9 cellular contexts compared by ENCODE assay signal in the genomic region with DNA sequence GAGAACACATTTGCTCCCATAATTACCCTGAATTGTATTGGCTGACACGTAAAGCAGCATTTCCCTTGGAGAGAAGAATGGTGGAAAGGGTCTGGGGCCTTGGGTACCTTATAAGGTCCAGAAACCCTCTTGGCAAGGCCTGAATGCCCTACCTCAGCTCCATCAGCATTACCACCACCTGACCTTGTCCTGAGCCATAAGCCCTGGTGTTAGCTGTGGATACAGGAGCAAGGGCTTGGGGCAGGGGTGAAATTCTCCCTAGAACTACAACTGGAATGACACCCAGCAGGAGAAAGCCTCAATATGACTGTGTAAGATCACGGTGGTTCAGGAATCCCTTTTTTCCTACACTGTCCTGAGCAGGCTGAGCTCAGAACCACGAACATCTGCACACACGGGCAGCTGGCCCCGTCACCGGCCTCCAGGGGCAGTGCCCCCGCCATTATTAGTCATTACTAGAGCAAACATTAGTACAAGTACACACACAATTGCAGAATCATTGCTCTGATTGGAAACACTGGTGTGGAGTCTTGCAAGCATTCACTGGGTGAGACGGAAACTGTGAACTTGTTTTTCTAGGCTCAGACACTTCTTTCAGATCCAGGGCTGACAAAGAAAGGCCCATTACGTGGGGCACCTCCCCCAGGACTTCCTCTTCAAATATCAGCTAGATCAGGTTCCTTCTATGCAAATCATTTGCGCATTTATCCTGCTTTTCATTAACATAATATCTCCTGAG. TPM values are rescaled to one million over a fixed set of nuclear protein-coding genes. Genes with fewer than 3 reads are reported as not detected.
DNase-seq lines count a peak whose midpoint lies in the region; ATAC-seq and TF ChIP-seq lines count a peak whose summit lies in the region.
"Had no signal": no experiment of that assay in that cellular context is flagged by ENCODE, and none has a peak within 500 bp of the region (broad histone marks: within the 10 kb centered on the region; RNA-seq: fewer than 3 reads in every experiment).

No MANE protein-coding gene starts in this region.

- TF ChIP-seq CTCF in liver (IDR thresholded peaks at IDR 0.05; ENCODE audit: low read depth, low read length, missing input control) = no peak

- no peaks in the 10 kb centered on the region for H3K36me3 Mint-ChIP-seq in T-cell

- peak; percentile 78 for ATAC-seq in GM18519 (IDR thresholded peaks at IDR 0.05; ENCODE audit: low FRiP score, unreplicated experiment)
- peak; percentile 85 for ATAC-seq in HG03354 (IDR thresholded peaks at IDR 0.05; ENCODE audit: poor library complexity, severe bottlenecking, unreplicated experiment)
- peak; percentile 47 to 74 (median 64) for ATAC-seq in T-cell (replicated peaks in 1 of 4)
- no peak for ATAC-seq in GM19397 (IDR thresholded peaks at IDR 0.05; ENCODE audit: unreplicated experiment)

- no peak for TF ChIP-seq RAD21 in liver (IDR thresholded peaks at IDR 0.05)

- H3K9ac ChIP-seq in BLaER1 treated with 17β-estradiol and CSF1 and Interleukin-3, amounts not matched to agents 10 nM and 100 nM = no peak overlapping the region
- H3K9ac ChIP-seq in liver (ENCODE audit: low read depth in 1 of 2, low read length in 2 of 2) (no peak overlapping the region), mesendoderm (ENCODE audit: low read length) (no peak overlapping the region)

- CTCF ChIA-PET in T-cell (lab: Charles Lee) = interaction anchor here in 1 of 2 donors (0.6 kb wide), 1 partner anchor 17 kb away, joined by 4 read pairs; no protein-coding TSS in a partner anchor

- no peaks in the 10 kb centered on the region for H3K27me3 ChIP-seq in BLaER1 treated with 17β-estradiol and CSF1 and Interleukin-3, amounts not matched to agents 10 nM and 100 nM
- H3K27me3 ChIP-seq in liver (ENCODE audit: control insufficient read depth in 4 of 4, insufficient read depth in 4 of 4, low read length in 3 of 4) = no peaks in the 10 kb centered on the region
- no peaks in the 10 kb centered on the region for H3K27me3 ChIP-seq in mesendoderm (ENCODE audit: insufficient read depth, low read length, poor library complexity)

- peak overlapping the region in 2 of 11 experiments; percentile 12 to 28; a peak in 3 of 22 replicates for H3K27ac ChIP-seq in BLaER1 treated with 17β-estradiol and CSF1 and Interleukin-3, amounts not matched to agents 10 nM and 100 nM
- H3K27ac ChIP-seq in liver (ENCODE audit: low read depth in 1 of 2, low read length in 2 of 2) (no peak overlapping the region), mesendoderm (ENCODE audit: low read depth, low read length) (no peak overlapping the region)
- H3K27ac ChIP-seq: HL-60 had no signal

- no peak overlapping the region for H2BK15ac ChIP-seq in mesendoderm (replicated peaks; ENCODE audit: low read depth)

- H3K9me3 ChIP-seq in BLaER1 treated with 17β-estradiol and CSF1 and Interleukin-3, amounts not matched to agents 10 nM and 100 nM (replicated peaks in 1 of 11) = peaks cover 0 to 9% (median 6%) of the 10 kb centered on the region in 11 experiments; a peak in 13 of 22 replicates
- peaks cover 0 to 4% (median 0%) of the 10 kb centered on the region in 4 donors for H3K9me3 ChIP-seq in liver (ENCODE audit: control insufficient read depth in 4 of 4, low read length in 3 of 4)

- 34% methylated on average over 10 of the region's 10 CpGs for WGBS in liver
- no CpG with 5 or more reads among the region's 10 CpGs for WGBS in mesendoderm (ENCODE audit: extremely low coverage, insufficient coverage, low lambda C conversion rate)

- no peak overlapping the region for H4K8ac ChIP-seq in mesendoderm (ENCODE audit: low read depth, low read length)

- no peak overlapping the region for H3K18ac ChIP-seq in mesendoderm (ENCODE audit: low read length)

- no peak overlapping the region for H3K56ac ChIP-seq in mesendoderm (ENCODE audit: low read length)

- no peak overlapping the region for H2BK120ac ChIP-seq in mesendoderm (ENCODE audit: low read depth, low read length)

- DNase-seq in T-cell (peak in 7 of 34 experiments; percentile 4 to 40 (median 16)), mesendoderm (no peak), AML-193 (lab: John Stamatoyannopoulos, UW) (no peak)

- peaks cover 25 to 37% (median 31%) of the 10 kb centered on the region in 10 experiments for H3K4me1 ChIP-seq in BLaER1 treated with 17β-estradiol and CSF1 and Interleukin-3, amounts not matched to agents 10 nM and 100 nM
- H3K4me1 ChIP-seq in liver (ENCODE audit: control insufficient read depth in 4 of 4, insufficient read depth in 4 of 4, low read length in 3 of 4) = no peaks in the 10 kb centered on the region
- no peaks in the 10 kb centered on the region for H3K4me1 ChIP-seq in mesendoderm (ENCODE audit: control insufficient read depth, low read depth, low read length)

- no peak overlapping the region for H3K23ac ChIP-seq in mesendoderm (ENCODE audit: low read length)

- no peaks in the 10 kb centered on the region for H3K27me3 Mint-ChIP-seq in T-cell

- H3K4me1 Mint-ChIP-seq in T-cell = peaks cover 16 to 24% (median 20%) of the 10 kb centered on the region in 3 donors

- H3K9me3 Mint-ChIP-seq in T-cell = no peaks in the 10 kb centered on the region

- no peaks in the 10 kb centered on the region for H4K20me1 ChIP-seq in BLaER1 treated with 17β-estradiol and CSF1 and Interleukin-3, amounts not matched to agents 10 nM and 100 nM

- POLR2A ChIA-PET in T-cell (lab: Charles Lee) = no interaction called here

- peak overlapping the region; percentile 6 to 48 (median 41); a peak in 18 of 22 replicates for H3K4me2 ChIP-seq in BLaER1 treated with 17β-estradiol and CSF1 and Interleukin-3, amounts not matched to agents 10 nM and 100 nM
- no peak overlapping the region for H3K4me2 ChIP-seq in mesendoderm (ENCODE audit: low read length)

- H2AK5ac ChIP-seq in mesendoderm (ENCODE audit: low read length) = no peak overlapping the region

- H3K79me2 ChIP-seq in mesendoderm (ENCODE audit: control insufficient read depth, insufficient read depth, low read length) = no peaks in the 10 kb centered on the region

- H3K4me3 ChIP-seq in BLaER1 treated with 17β-estradiol and CSF1 and Interleukin-3, amounts not matched to agents 10 nM and 100 nM = no peak overlapping the region
- H3K4me3 ChIP-seq in liver (ENCODE audit: low read depth in 1 of 3, low read length in 3 of 3) = no peak overlapping the region
- H3K4me3 ChIP-seq in mesendoderm (ENCODE audit: low read length) = no peak overlapping the region

- H2BK5ac ChIP-seq in mesendoderm (ENCODE audit: low read length) = no peak overlapping the region

- peak overlapping the region; percentile 56 to 74 for H3K27ac Mint-ChIP-seq in T-cell

- H3K4ac ChIP-seq in mesendoderm (ENCODE audit: low read depth, low read length) = no peak overlapping the region

- H3K36me3 ChIP-seq in BLaER1 treated with 17β-estradiol and CSF1 and Interleukin-3, amounts not matched to agents 10 nM and 100 nM = no peaks in the 10 kb centered on the region
- no peaks in the 10 kb centered on the region for H3K36me3 ChIP-seq in liver (ENCODE audit: control insufficient read depth in 4 of 4, insufficient read depth in 3 of 4, low read depth in 1 of 4, low read length in 3 of 4)
- no peaks in the 10 kb centered on the region for H3K36me3 ChIP-seq in mesendoderm (ENCODE audit: control insufficient read depth, insufficient read depth, low read length)

- H3K79me1 ChIP-seq in mesendoderm (ENCODE audit: low read length) = no peaks in the 10 kb centered on the region

- H4K5ac ChIP-seq in mesendoderm (ENCODE audit: low read length) = no peak overlapping the region

- peak overlapping the region in 2 of 3 donors; percentile 15 to 17 for H3K4me3 Mint-ChIP-seq in T-cell

TF ChIP-seq in liver, 16 proteins besides CTCF, POLR2A, EP300 and RAD21 (continues in another document):
- TF ChIP-seq FOXA1 (IDR thresholded peaks at IDR 0.05) = no peak
- peak; percentile 41 for TF ChIP-seq SP1 (IDR thresholded peaks at IDR 0.05)
- no peak for TF ChIP-seq TAF1 (conservative IDR thresholded peaks at IDR 0.05)
- peak; percentile 50 to 59 for TF ChIP-seq RXRA (IDR thresholded peaks at IDR 0.05)
- TF ChIP-seq JUND (IDR thresholded peaks at IDR 0.05) = peak; percentile 77 to 83
- no peak for TF ChIP-seq REST (IDR thresholded peaks at IDR 0.05)
- TF ChIP-seq, protein P1, sequence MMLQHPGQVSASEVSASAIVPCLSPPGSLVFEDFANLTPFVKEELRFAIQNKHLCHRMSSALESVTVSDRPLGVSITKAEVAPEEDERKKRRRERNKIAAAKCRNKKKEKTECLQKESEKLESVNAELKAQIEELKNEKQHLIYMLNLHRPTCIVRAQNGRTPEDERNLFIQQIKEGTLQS (IDR thresholded peaks at IDR 0.05) = peak; percentile 82
- TF ChIP-seq YY1 (IDR thresholded peaks at IDR 0.05) = peak; percentile 84

RNA-seq across cellular contexts. Expression of gene MTIF3, which starts 26.7 kb away (rescaled TPM):
- 10 to 100 TPM; 45.4 to 74.1 (median 61.4) TPM for total RNA-seq in T-cell
- 10 to 100 TPM; 28.0 to 31.0 TPM for total RNA-seq in liver
- polyA plus RNA-seq in liver = 10 to 100 TPM; 34.5 to 62.1 TPM
- polyA plus RNA-seq in mesendoderm (2013, experiment 1 of 2) = 58.2 TPM
- 58.0 TPM for polyA plus RNA-seq in mesendoderm (2013, experiment 2 of 2)

RNA-seq across cellular contexts. Expression of gene GTF3A, which starts 52.7 kb away (rescaled TPM):
- total RNA-seq in T-cell (100 to 1,000 TPM; 144 to 266 (median 229) TPM), liver (10 to 100 TPM; 66.4 to 83.6 TPM)
- 100 to 1,000 TPM; 110 to 144 TPM for polyA plus RNA-seq in liver
- 93.6 TPM for polyA plus RNA-seq in mesendoderm (2013, experiment 1 of 2)
- 97.5 TPM for polyA plus RNA-seq in mesendoderm (2013, experiment 2 of 2)
